In genomic region chr16:66156538-66156937, GRCh38 we compare ENCODE assay signal across 27 cellular contexts.
"Had no signal": no experiment of that assay in that cellular context is flagged by ENCODE, and none has a peak within 500 bp of the region (broad histone marks: within the 10 kb centered on the region; RNA-seq: fewer than 3 reads in every experiment).

No MANE protein-coding gene starts in this region.

- H3K27me3 ChIP-seq: colonic mucosa, esophagus squamous epithelium, gastrocnemius medialis, left lung had no signal

- H3K36me3 Mint-ChIP-seq: mesothelial cell of epicardium, naive B cell had no signal

- H3K4me1 ChIP-seq: colonic mucosa, gastrocnemius medialis had no signal

- FAIRE-seq: endometrium, islet of Langerhans, keratinocyte had no signal

- H3K27ac Mint-ChIP-seq: dendritic cell treated with granulocyte-macrophage colony-stimulating factor and Interleukin-4, amounts not matched to agents 40 ng/mL and 50 ng/mL, for 4 days; effector memory CD8-positive, alpha-beta T cell; endodermal cell; mesothelial cell of epicardium had no signal

- ATAC-seq: effector memory CD8-positive, alpha-beta T cell; esophagus mucosa; gastrocnemius medialis; heart right ventricle; left cardiac atrium; left lung; left ventricle myocardium superior; lower lobe of right lung; mucosa of descending colon had no signal

- H3K4me3 ChIP-seq: colonic mucosa, esophagus squamous epithelium, gastrocnemius medialis, heart right ventricle, left lung, lower lobe of right lung, mucosa of descending colon had no signal

- H3K9me3 Mint-ChIP-seq: dendritic cell treated with granulocyte-macrophage colony-stimulating factor and Interleukin-4, amounts not matched to agents 40 ng/mL and 50 ng/mL, for 4 days; effector memory CD8-positive, alpha-beta T cell; endodermal cell; mesothelial cell of epicardium had no signal

- H3K9me3 ChIP-seq: colonic mucosa, esophagus squamous epithelium, gastrocnemius medialis, heart right ventricle, left lung, lower lobe of right lung, mucosa of descending colon had no signal

- H3K36me3 ChIP-seq: colonic mucosa, esophagus squamous epithelium, gastrocnemius medialis, heart right ventricle, left lung, lower lobe of right lung had no signal

- H3K4me3 Mint-ChIP-seq: dendritic cell treated with granulocyte-macrophage colony-stimulating factor and Interleukin-4, amounts not matched to agents 40 ng/mL and 50 ng/mL, for 4 days; effector memory CD8-positive, alpha-beta T cell; endodermal cell; mesothelial cell of epicardium; naive B cell had no signal

- DNase-seq: colonic mucosa; cortex of kidney; effector CD8-positive, alpha-beta T cell; effector memory CD8-positive, alpha-beta T cell; endodermal cell; erythroblast; esophagus squamous epithelium; foreskin fibroblast; foreskin melanocyte; gastrocnemius medialis; glutamatergic neuron; heart right ventricle; hippocampal formation; left cardiac atrium; left lung; left ventricle myocardium superior; lower lobe of right lung; mesendoderm; mucosa of descending colon; naive B cell had no signal

- H3K27ac ChIP-seq: colonic mucosa, epithelial cell of prostate, esophagus squamous epithelium, gastrocnemius medialis, heart right ventricle, left lung, lower lobe of right lung had no signal

- H3K27me3 Mint-ChIP-seq: naive B cell had no signal
